ENCODE assay signal across 13 cellular contexts in the genomic region with DNA sequence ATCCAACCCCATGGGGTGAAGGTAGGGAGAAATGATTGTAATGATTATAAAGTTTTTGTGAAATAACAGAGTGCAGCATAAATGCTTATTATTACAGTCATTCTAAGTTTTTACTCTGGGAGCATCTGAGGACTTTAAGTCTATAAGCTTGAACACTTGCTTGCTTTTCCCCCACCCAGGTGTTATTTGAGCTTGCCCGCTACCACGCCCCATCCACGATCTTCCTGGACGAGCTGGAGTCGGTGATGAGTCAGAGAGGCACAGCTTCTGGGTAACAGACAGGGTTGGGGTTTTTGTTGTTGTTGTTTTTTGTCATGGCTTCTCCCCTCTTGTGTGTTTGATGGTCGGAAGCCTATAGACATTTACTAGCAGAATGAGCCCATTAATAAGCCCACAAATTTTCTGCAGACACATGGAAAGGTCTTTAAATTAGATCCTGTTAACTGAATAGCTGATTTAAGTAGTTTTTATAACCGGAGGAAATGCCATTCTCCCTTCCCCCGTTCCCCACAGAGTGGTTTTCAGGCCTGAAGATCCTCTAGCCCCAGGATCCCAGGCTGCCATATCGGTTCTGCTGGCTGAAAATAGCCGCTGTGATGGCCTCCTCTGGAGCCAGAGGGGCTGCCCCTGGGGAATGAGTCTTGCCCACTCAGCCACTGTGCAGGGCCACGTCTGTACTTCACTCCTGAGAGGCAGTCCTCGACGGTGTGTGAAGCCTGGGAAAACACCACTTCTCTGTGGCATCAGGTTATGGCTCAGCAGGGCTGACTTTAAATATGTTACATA. TPM values are rescaled to one million over a fixed set of nuclear protein-coding genes. Genes with fewer than 3 reads are reported as not detected.
DNase-seq lines count a peak whose midpoint lies in the region; ATAC-seq and TF ChIP-seq lines count a peak whose summit lies in the region.
"Had no signal": no experiment of that assay in that cellular context is flagged by ENCODE, and none has a peak within 500 bp of the region (broad histone marks: within the 10 kb centered on the region; RNA-seq: fewer than 3 reads in every experiment).

No MANE protein-coding gene starts in this region.

- H3K9me2 ChIP-seq in PC-3 (replicated peaks; ENCODE audit: low read length): no peaks in the 10 kb centered on the region

- peak overlapping the region; percentile 52 for H3K27ac ChIP-seq in PC-3 (ENCODE audit: low read length)
- H3K27ac ChIP-seq in smooth muscle cell (ENCODE audit: low read depth): peak overlapping the region; percentile 66

- no peak overlapping the region for H3K4me3 Mint-ChIP-seq in activated naive CD4-positive, alpha-beta T cell treated with anti-CD3 and anti-CD28 coated beads for 36 hours

- peak overlapping the region; percentile 67 for H3K4me2 ChIP-seq in PC-3 (ENCODE audit: low read length)
- H3K4me2 ChIP-seq in smooth muscle cell: peak overlapping the region; percentile 74

- no peaks in the 10 kb centered on the region for H3K27me3 Mint-ChIP-seq in activated naive CD4-positive, alpha-beta T cell treated with anti-CD3 and anti-CD28 coated beads for 36 hours (ENCODE audit: low read depth)

- DNase-seq in NCI-H510A treated with DMSO at 0.1 percent for 48 hours (lab: John Stamatoyannopoulos, UW) (peak; percentile 0), NCI-H510A (lab: John Stamatoyannopoulos, UW) (no peak), PC-3 (peak; percentile 63), fibroblast of villous mesenchyme (ENCODE audit: low read depth) (peak; percentile 8), smooth muscle cell (lab: John Stamatoyannopoulos, UW; ENCODE audit: unreplicated experiment) (no peak)
- DNase-seq in activated CD4-positive, alpha-beta T cell treated with anti-CD3 and anti-CD28 coated beads, Interleukin-2, amount 50 U/mL, for 4 hours: no peak
- DNase-seq in activated naive CD4-positive, alpha-beta T cell treated with anti-CD3 and anti-CD28 coated beads for 36 hours: no peak
- DNase-seq: 8988T, amniotic stem cell, MM.1S had no signal

- 12% methylated on average over 13 of the region's 13 CpGs for WGBS in smooth muscle cell (ENCODE audit: low lambda C conversion rate)

- peak; percentile 100 for ATAC-seq in PC-3
- no peak for ATAC-seq in HG03571 (IDR thresholded peaks at IDR 0.05; ENCODE audit: unreplicated experiment)

- H2AFZ ChIP-seq in PC-3 (ENCODE audit: low read length): peak overlapping the region; percentile 60
- peak overlapping the region; percentile 67 for H2AFZ ChIP-seq in smooth muscle cell (ENCODE audit: low read depth)

- CTCF ChIA-PET in PC-3 (lab: Charles Lee): interaction anchor here (1.2 kb wide), 1 partner anchor 130 kb away, joined by 5 read pairs; no protein-coding TSS in a partner anchor
- CTCF ChIA-PET in activated naive CD4-positive, alpha-beta T cell treated with anti-CD3 and anti-CD28 coated beads for 36 hours (lab: Charles Lee): interaction anchor here (0.6 to 1.3 kb wide), 3 partner anchors 8 to 129 kb away, joined by 3 to 6 read pairs (median 4); no protein-coding TSS in a partner anchor

- H3K4me3 ChIP-seq in PC-3 (ENCODE audit: low read length) (peak overlapping the region; percentile 44), fibroblast of villous mesenchyme (ENCODE audit: low read depth, low read length) (no peak overlapping the region), smooth muscle cell (no peak overlapping the region)

- H4K20me1 ChIP-seq in PC-3 (ENCODE audit: low read length) (no peaks in the 10 kb centered on the region), smooth muscle cell (ENCODE audit: low read depth) (no peaks in the 10 kb centered on the region)

- BruUV-seq in PC-3 (replicated peaks; lab: Mats Ljungman, UMichigan): TSS peak; percentile 92

- H3K9me3 ChIP-seq in PC-3 (ENCODE audit: low read length) (no peaks in the 10 kb centered on the region), smooth muscle cell (replicated peaks; ENCODE audit: low read depth) (no peaks in the 10 kb centered on the region)

- H3F3A ChIP-seq in PC-3 (ENCODE audit: low read length, unreplicated experiment): no peaks in the 10 kb centered on the region
- H3F3A ChIP-seq in smooth muscle cell (ENCODE audit: low read depth): no peaks in the 10 kb centered on the region

- intact Hi-C loops in PC-3 (cut with micrococcal nuclease): no loop called here
- intact Hi-C loops in activated naive CD4-positive, alpha-beta T cell treated with anti-CD3 and anti-CD28 coated beads for 36 hours (cut with micrococcal nuclease): no loop called here

- H3K4me1 ChIP-seq in PC-3 (ENCODE audit: insufficient read depth, low read length) (peaks cover 11% of the 10 kb centered on the region), smooth muscle cell (ENCODE audit: low read depth) (peaks cover 29% of the 10 kb centered on the region)

- H3K4me1 Mint-ChIP-seq in activated naive CD4-positive, alpha-beta T cell treated with anti-CD3 and anti-CD28 coated beads for 36 hours (ENCODE audit: low read depth): no peaks in the 10 kb centered on the region

- H3K27me3 ChIP-seq in PC-3 (ENCODE audit: low read length): no peaks in the 10 kb centered on the region
- H3K27me3 ChIP-seq in smooth muscle cell (ENCODE audit: low read depth): no peaks in the 10 kb centered on the region

- TF ChIP-seq CTCF in PC-3 (conservative IDR thresholded peaks at IDR 0.05; ENCODE audit: low read depth, low read length) (no peak), fibroblast of villous mesenchyme (IDR thresholded peaks at IDR 0.05; ENCODE audit: insufficient read depth, low read depth, low read length) (no peak), smooth muscle cell (IDR thresholded peaks at IDR 0.05; ENCODE audit: borderline replicate concordance, insufficient read depth, poor library complexity, severe bottlenecking) (no peak)

- H3K27ac Mint-ChIP-seq in activated naive CD4-positive, alpha-beta T cell treated with anti-CD3 and anti-CD28 coated beads for 36 hours: no peak overlapping the region

- no peaks in the 10 kb centered on the region for H3K36me3 Mint-ChIP-seq in activated naive CD4-positive, alpha-beta T cell treated with anti-CD3 and anti-CD28 coated beads for 36 hours (ENCODE audit: low read depth)

- H3K9ac ChIP-seq in PC-3 (ENCODE audit: low read length) (peak overlapping the region; percentile 26; the same call in 1 of the 2 replicates), smooth muscle cell (ENCODE audit: low read depth) (no peak overlapping the region)

- H3K9me3 Mint-ChIP-seq in activated naive CD4-positive, alpha-beta T cell treated with anti-CD3 and anti-CD28 coated beads for 36 hours: no peaks in the 10 kb centered on the region

- POLR2A ChIA-PET in PC-3 (lab: Charles Lee; ENCODE audit: unreplicated experiment): interaction anchor here (0.5 kb wide), 1 partner anchor 742 kb away, joined by 5 read pairs; a partner anchor contains a TSS

- H3K79me2 ChIP-seq in PC-3 (ENCODE audit: low read length) (no peaks in the 10 kb centered on the region), smooth muscle cell (ENCODE audit: low read depth) (no peaks in the 10 kb centered on the region)

- H3K36me3 ChIP-seq in PC-3 (ENCODE audit: low read depth, low read length): no peaks in the 10 kb centered on the region
- H3K36me3 ChIP-seq in smooth muscle cell (ENCODE audit: low read depth): no peaks in the 10 kb centered on the region

RNA-seq across cellular contexts. Expression of a gene that starts 39.9 kb away (rescaled TPM):
- total RNA-seq in PC-3 (2014; rRNA removed) (not detected in 2 replicates), fibroblast of villous mesenchyme (not detected in 2 replicates), smooth muscle cell (not detected in 2 replicates)
- not detected in 2 replicates for polyA plus RNA-seq in smooth muscle cell
- not detected for total RNA-seq in activated naive CD4-positive, alpha-beta T cell treated with anti-CD3 and anti-CD28 coated beads for 36 hours
- total RNA-seq: endothelial cell of umbilical vein had no signal
- polyA plus RNA-seq: endothelial cell of umbilical vein, neural cell had no signal

Comparison
In these comparisons a context has a peak if more than half of its experiments do, and no peak if none do; other contexts are left out.
1. DNase-seq: peak in NCI-H510A treated with DMSO at 0.1 percent for 48 hours (single experiment), PC-3 (single experiment) and fibroblast of villous mesenchyme (single experiment); none in NCI-H510A (single experiment), smooth muscle cell (single experiment), activated CD4-positive, alpha-beta T cell treated with anti-CD3 and anti-CD28 coated beads, Interleukin-2, amount 50 U/mL, for 4 hours (0 of 2) and activated naive CD4-positive, alpha-beta T cell treated with anti-CD3 and anti-CD28 coated beads for 36 hours (single experiment).